In the genomic region with DNA sequence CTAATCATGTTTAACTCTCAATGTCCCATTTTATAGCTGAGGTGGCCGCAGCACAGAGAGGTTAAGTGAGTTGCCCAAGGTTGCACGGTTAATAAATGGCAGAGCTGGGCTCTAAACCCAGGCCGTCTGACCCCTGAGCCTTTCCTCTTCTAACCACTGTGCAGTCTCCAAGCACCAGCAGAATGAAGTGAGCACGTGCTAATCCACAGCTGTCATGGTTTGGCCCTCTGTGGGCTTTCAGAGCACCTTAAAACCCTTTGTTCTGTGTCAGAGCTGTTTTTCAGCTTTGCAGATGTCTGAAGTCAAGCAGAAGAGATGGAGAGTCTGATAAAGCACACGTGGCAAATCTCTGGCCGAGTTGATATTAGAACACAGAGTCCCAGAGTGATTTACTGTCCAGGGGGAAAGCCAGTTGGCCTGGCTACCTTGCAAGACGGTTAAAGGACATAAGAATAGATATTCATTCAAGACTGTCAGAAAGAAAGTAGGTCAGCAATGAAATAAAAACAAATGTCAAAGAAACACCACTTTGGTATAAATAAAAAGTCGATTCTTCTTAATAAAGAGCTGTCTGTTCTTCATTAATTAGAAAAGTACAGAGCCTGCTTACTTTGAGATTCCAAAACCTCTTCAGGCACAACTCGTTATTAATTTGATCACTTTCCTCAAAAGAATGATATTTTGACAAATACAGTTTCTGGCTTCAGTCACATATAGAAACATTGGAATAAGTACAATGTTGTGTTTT, we compare ENCODE assay signal across 8 cellular contexts.
DNase-seq lines count a peak whose midpoint lies in the region; ATAC-seq and TF ChIP-seq lines count a peak whose summit lies in the region.

No MANE protein-coding gene starts in this region.

- H3K9me3 Mint-ChIP-seq in stimulated activated naive B cell treated with anti-CD40 and anti-IgM and Interleukin-4, amounts not matched to agents 10 μg/mL and 1 μg/mL and 100 μg/mL, for 72 hours: peaks cover 5 to 6% of the 10 kb centered on the region in 2 donors

- no peaks in the 10 kb centered on the region for H3K36me3 ChIP-seq in kidney epithelial cell (ENCODE audit: control insufficient read depth, insufficient read depth, low read length)

- H3K36me3 Mint-ChIP-seq in stimulated activated naive B cell treated with anti-CD40 and anti-IgM and Interleukin-4, amounts not matched to agents 10 μg/mL and 1 μg/mL and 100 μg/mL, for 72 hours: peaks cover 7 to 13% of the 10 kb centered on the region in 2 donors

- no peak overlapping the region for H3K4me3 ChIP-seq in kidney epithelial cell (ENCODE audit: low read depth, low read length)

- no peaks in the 10 kb centered on the region for H3K27me3 ChIP-seq in kidney epithelial cell (ENCODE audit: control insufficient read depth, insufficient read depth, low read length)

- peaks cover 14 to 28% of the 10 kb centered on the region in 2 donors for H3K4me1 Mint-ChIP-seq in stimulated activated naive B cell treated with anti-CD40 and anti-IgM and Interleukin-4, amounts not matched to agents 10 μg/mL and 1 μg/mL and 100 μg/mL, for 72 hours

- H3K27ac Mint-ChIP-seq in stimulated activated naive B cell treated with anti-CD40 and anti-IgM and Interleukin-4, amounts not matched to agents 10 μg/mL and 1 μg/mL and 100 μg/mL, for 72 hours: no peak overlapping the region

- TF ChIP-seq CTCF in kidney epithelial cell (IDR thresholded peaks at IDR 0.05; ENCODE audit: insufficient read depth, low read length, poor library complexity, severe bottlenecking) (no peak), GM10266 (IDR thresholded peaks at IDR 0.05; ENCODE audit: control insufficient read depth, insufficient read depth, low read depth, missing control alignments) (no peak)

- ATAC-seq in stimulated activated naive B cell treated with anti-CD40 and anti-IgM and Interleukin-4, amounts not matched to agents 10 μg/mL and 1 μg/mL and 100 μg/mL, for 72 hours (replicated peaks): peak; percentile 33 to 70

- no peaks in the 10 kb centered on the region for H3K27me3 Mint-ChIP-seq in stimulated activated naive B cell treated with anti-CD40 and anti-IgM and Interleukin-4, amounts not matched to agents 10 μg/mL and 1 μg/mL and 100 μg/mL, for 72 hours

- peak; percentile 79 for DNase-seq in EH (ENCODE audit: low read depth)
- peak; percentile 17 for DNase-seq in NCI-H82 treated with DMSO at 0.1 percent for 48 hours (lab: John Stamatoyannopoulos, UW; ENCODE audit: unreplicated experiment)
- DNase-seq in astrocyte of the hippocampus (ENCODE audit: low read depth, low spot score): peak; percentile 69
- peak; percentile 39 for DNase-seq in kidney epithelial cell (ENCODE audit: low read depth)
- DNase-seq in stimulated activated naive B cell treated with anti-CD40 and anti-IgM and Interleukin-4, amounts not matched to agents 10 μg/mL and 1 μg/mL and 100 μg/mL, for 72 hours: no peak
- no peak for DNase-seq in GM10266 (ENCODE audit: extremely low spot score)
- no peak for DNase-seq in dedifferentiated amniotic fluid mesenchymal stem cell (ENCODE audit: extremely low spot score)
- no peak for DNase-seq in NCI-H1694 (lab: John Stamatoyannopoulos, UW)

- H3K4me3 Mint-ChIP-seq in stimulated activated naive B cell treated with anti-CD40 and anti-IgM and Interleukin-4, amounts not matched to agents 10 μg/mL and 1 μg/mL and 100 μg/mL, for 72 hours: peak overlapping the region in 1 of 2 donors; percentile 50

Comparison
In these comparisons a context has a peak if more than half of its experiments do, and no peak if none do; other contexts are left out.
1. DNase-seq: peak in EH (single experiment), NCI-H82 treated with DMSO at 0.1 percent for 48 hours (single experiment), astrocyte of the hippocampus (single experiment) and kidney epithelial cell (single experiment); none in stimulated activated naive B cell treated with anti-CD40 and anti-IgM and Interleukin-4, amounts not matched to agents 10 μg/mL and 1 μg/mL and 100 μg/mL, for 72 hours (single experiment), GM10266 (single experiment), dedifferentiated amniotic fluid mesenchymal stem cell (single experiment) and NCI-H1694 (single experiment).